1 cellular context compared by ENCODE assay signal in the genomic region with DNA sequence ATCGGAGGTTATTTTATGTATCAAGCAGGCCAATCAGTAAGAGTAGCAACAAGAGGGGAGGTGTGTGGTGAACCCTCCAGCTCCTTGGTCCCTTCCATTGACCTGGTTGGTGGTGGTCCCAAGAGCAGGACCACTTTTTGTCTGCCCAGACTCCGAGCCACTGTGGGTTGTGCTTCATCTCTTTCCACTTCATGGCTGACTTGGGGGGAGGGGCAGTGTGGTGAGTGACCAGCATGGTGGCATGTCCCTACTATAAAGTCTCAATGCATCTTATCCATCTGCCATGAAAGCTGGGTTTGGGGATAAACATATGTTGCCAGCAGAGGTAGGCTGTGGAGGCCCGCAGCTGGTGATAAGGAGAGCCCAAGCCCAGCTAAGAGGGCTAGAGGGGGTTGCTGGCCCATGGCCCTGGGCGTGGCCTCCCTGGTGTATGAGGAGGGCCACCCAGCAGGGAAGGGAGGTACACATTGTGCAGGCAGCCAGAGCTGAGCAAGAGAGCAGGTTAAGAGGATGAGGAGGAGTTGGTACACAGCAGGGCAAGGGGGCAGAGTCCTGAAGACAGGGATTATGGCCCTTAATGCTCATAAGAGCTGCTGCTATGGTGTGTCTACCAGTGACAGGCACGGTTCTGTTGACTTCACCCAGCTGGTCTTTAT.
TF ChIP-seq lines count a peak whose summit lies in the region.

No MANE protein-coding gene starts in this region.

TF ChIP-seq in H1, 55 proteins besides CTCF, POLR2A, EP300 and RAD21:
- peak; percentile 78; the same call in 1 of the 2 replicates for TF ChIP-seq POLR2AphosphoS5 (IDR thresholded peaks at IDR 0.05; ENCODE audit: low read depth, low read length)
- TF ChIP-seq ASH2L (IDR thresholded peaks at IDR 0.05; ENCODE audit: low read length) = no peak
